Comparison of ENCODE assay signal across 1 cellular context in genomic region chr9:109244179-109245132, GRCh38.
TF ChIP-seq lines count a peak whose summit lies in the region.

No MANE protein-coding gene starts in this region.

TF ChIP-seq in GM23338, 12 proteins besides CTCF, POLR2A, EP300 and RAD21 (continued from another document):
- TF ChIP-seq ZNF462 (CRISPR knock-in tag; IDR thresholded peaks at IDR 0.05) (no peak), STAT1 (IDR thresholded peaks at IDR 0.05; ENCODE audit: unreplicated experiment) (no peak), ZNF331 (CRISPR knock-in tag; IDR thresholded peaks at IDR 0.05; ENCODE audit: low read depth) (no peak), ETS1 (IDR thresholded peaks at IDR 0.05) (no peak)
